ENCODE assay signal across 2 cellular contexts in genomic region chr6:17440811-17441210, GRCh38. TPM values are rescaled to one million over a fixed set of nuclear protein-coding genes. Genes with fewer than 3 reads are reported as not detected.
"Had no signal": no experiment of that assay in that cellular context is flagged by ENCODE, and none has a peak within 500 bp of the region (broad histone marks: within the 10 kb centered on the region; RNA-seq: fewer than 3 reads in every experiment).

No MANE protein-coding gene starts in this region.

RNA-seq across cellular contexts. Expression of gene CAP2, which starts 47.4 kb away (rescaled TPM):
- total RNA-seq: naive thymus-derived CD4-positive, alpha-beta T cell had no signal
- polyA plus RNA-seq: immature natural killer cell; naive thymus-derived CD4-positive, alpha-beta T cell had no signal
